26 cellular contexts compared by ENCODE assay signal in genomic region chr7:48351893-48352292, GRCh38.
"Had no signal": no experiment of that assay in that cellular context is flagged by ENCODE, and none has a peak within 500 bp of the region (broad histone marks: within the 10 kb centered on the region; RNA-seq: fewer than 3 reads in every experiment).

No MANE protein-coding gene starts in this region.

- H3K27ac Mint-ChIP-seq: activated CD4-positive, alpha-beta memory T cell treated with anti-CD3 and anti-CD28 coated beads, Interleukin-2, amount 10 ng/mL, durations not matched to agents 7 days and 5 days; activated CD4-positive, alpha-beta T cell treated with anti-CD3 and anti-CD28 coated beads, Interleukin-2, amount 10 ng/mL, durations not matched to agents 7 days and 5 days; activated naive CD4-positive, alpha-beta T cell treated with anti-CD3 and anti-CD28 coated beads, Interleukin-2, amount 50 U/mL, for 72 hours; activated T-helper 2 cell treated with anti-CD3 and anti-CD28 coated beads, Interferon-gamma antibody, Interleukin-2, Interleukin-4, amounts not matched to agents 10 μg/mL and 5 μg/mL and 100 μg/mL, durations not matched to agents 14 hours and 24 hours and 36 hours; nephron had no signal

- H3K4me1 ChIP-seq: colonic mucosa, gastrocnemius medialis, right lobe of liver, testis, transverse colon had no signal

- H3K9me3 ChIP-seq: colonic mucosa, gastrocnemius medialis, right lobe of liver, testis, transverse colon had no signal

- H3K36me3 ChIP-seq: cardiac muscle cell, colonic mucosa, gastrocnemius medialis, right lobe of liver, transverse colon, WERI-Rb-1 had no signal

- FAIRE-seq: endometrium, urothelium cell line had no signal

- H3K4me3 Mint-ChIP-seq: activated CD4-positive, alpha-beta memory T cell treated with anti-CD3 and anti-CD28 coated beads, Interleukin-2, amount 10 ng/mL, durations not matched to agents 7 days and 5 days; activated CD4-positive, alpha-beta T cell treated with anti-CD3 and anti-CD28 coated beads, Interleukin-2, amount 10 ng/mL, durations not matched to agents 7 days and 5 days; nephron had no signal

- H3K27ac ChIP-seq: cardiac muscle cell, colonic mucosa, gastrocnemius medialis, right lobe of liver, testis, transverse colon, WERI-Rb-1 had no signal

- H3K9me3 Mint-ChIP-seq: activated CD4-positive, alpha-beta memory T cell treated with anti-CD3 and anti-CD28 coated beads, Interleukin-2, amount 10 ng/mL, durations not matched to agents 7 days and 5 days; activated CD4-positive, alpha-beta T cell treated with anti-CD3 and anti-CD28 coated beads, Interleukin-2, amount 10 ng/mL, durations not matched to agents 7 days and 5 days; activated naive CD4-positive, alpha-beta T cell treated with anti-CD3 and anti-CD28 coated beads, Interleukin-2, amount 50 U/mL, for 72 hours; activated T-helper 2 cell treated with anti-CD3 and anti-CD28 coated beads, Interferon-gamma antibody, Interleukin-2, Interleukin-4, amounts not matched to agents 10 μg/mL and 5 μg/mL and 100 μg/mL, durations not matched to agents 14 hours and 24 hours and 36 hours; nephron had no signal

- H3K4me3 ChIP-seq: cardiac muscle cell, colonic mucosa, gastrocnemius medialis, right lobe of liver, testis, transverse colon had no signal

- H3K4me1 Mint-ChIP-seq: activated CD4-positive, alpha-beta memory T cell treated with anti-CD3 and anti-CD28 coated beads, Interleukin-2, amount 10 ng/mL, durations not matched to agents 7 days and 5 days; activated CD4-positive, alpha-beta T cell treated with anti-CD3 and anti-CD28 coated beads, Interleukin-2, amount 10 ng/mL, durations not matched to agents 7 days and 5 days had no signal

- H3K27me3 ChIP-seq: cardiac muscle cell, colonic mucosa, gastrocnemius medialis, right lobe of liver, testis, transverse colon had no signal

- H3K27me3 Mint-ChIP-seq: activated CD4-positive, alpha-beta T cell treated with anti-CD3 and anti-CD28 coated beads, Interleukin-2, amount 10 ng/mL, durations not matched to agents 7 days and 5 days had no signal

- ATAC-seq: activated naive CD4-positive, alpha-beta T cell treated with anti-CD3 and anti-CD28 coated beads, Interleukin-2, amount 50 U/mL, for 72 hours; gastrocnemius medialis; left cardiac atrium; left ventricle myocardium superior; right lobe of liver had no signal

- H3K36me3 Mint-ChIP-seq: activated naive CD4-positive, alpha-beta T cell treated with anti-CD3 and anti-CD28 coated beads, Interleukin-2, amount 50 U/mL, for 72 hours had no signal

- DNase-seq: activated CD4-positive, alpha-beta memory T cell treated with anti-CD3 and anti-CD28 coated beads, Interleukin-2, amount 10 ng/mL, durations not matched to agents 7 days and 5 days; activated CD4-positive, alpha-beta T cell treated with anti-CD3 and anti-CD28 coated beads, Interleukin-2, amount 10 ng/mL, durations not matched to agents 7 days and 5 days; activated CD4-positive, CD25-positive, alpha-beta regulatory T cell treated with anti-CD3 and anti-CD28 coated beads, Interleukin-2, amount 50 U/mL, for 72 hours; activated T-cell treated with anti-CD3 and anti-CD28 coated beads, Interleukin-2, amount 50 U/mL, for 48 hours; anterior cingulate cortex; cerebellar nuclear complex; colonic mucosa; effector CD8-positive, alpha-beta T cell; gastrocnemius medialis; glutamatergic neuron; islet precursor cell; left cardiac atrium; left ventricle myocardium superior; right lobe of liver; stimulated activated CD4-positive, alpha-beta T cell treated with anti-CD3 and anti-CD28 coated beads, Interleukin-2, amount 100 ng/mL, for 48 hours; stimulated activated naive CD4-positive, alpha-beta T cell treated with Interleukin-2 at 50 U/mL for 16 hours; T-helper 9 cell; testis; transverse colon; WERI-Rb-1 had no signal
